In the genomic region with DNA sequence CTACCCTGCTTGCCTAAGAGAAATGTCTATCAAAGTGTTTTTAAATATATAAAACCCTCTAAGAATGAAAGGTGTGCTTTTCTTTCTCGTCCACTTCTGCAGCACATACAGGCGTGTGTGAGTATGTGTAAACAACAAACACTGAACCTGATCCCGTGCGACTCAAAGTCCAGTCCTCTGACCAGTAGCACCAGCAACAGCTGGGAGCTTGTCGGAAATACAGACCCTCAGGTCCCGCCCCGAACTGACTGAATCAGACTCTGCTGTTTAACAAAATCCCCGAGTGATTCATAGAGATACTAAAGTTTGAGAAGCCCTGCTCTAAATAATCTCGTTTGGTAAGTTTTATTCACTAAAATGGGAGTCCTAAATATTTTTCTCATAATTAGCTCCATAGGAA, we compare ENCODE assay signal across 30 cellular contexts.
DNase-seq lines count a peak whose midpoint lies in the region; TF ChIP-seq lines count a peak whose summit lies in the region.
"Had no signal": no experiment of that assay in that cellular context is flagged by ENCODE, and none has a peak within 500 bp of the region (broad histone marks: within the 10 kb centered on the region; RNA-seq: fewer than 3 reads in every experiment).

No MANE protein-coding gene starts in this region.

- TF ChIP-seq RAD21 in liver (IDR thresholded peaks at IDR 0.05) = no peak

- H3K4me2 ChIP-seq in smooth muscle cell = peak overlapping the region; percentile 14
- H3K4me2 ChIP-seq: BLaER1, KMS-11, neural progenitor cell had no signal

- no peaks in the 10 kb centered on the region for H4K20me1 ChIP-seq in smooth muscle cell (ENCODE audit: low read depth)
- H4K20me1 ChIP-seq: BLaER1 had no signal

- DNase-seq in DMS53 treated with DMSO at 0.1 percent for 48 hours (lab: John Stamatoyannopoulos, UW; ENCODE audit: unreplicated experiment) (peak; percentile 61), T1000 (lab: John Stamatoyannopoulos, UW) (peak; percentile 5), smooth muscle cell (lab: John Stamatoyannopoulos, UW; ENCODE audit: unreplicated experiment) (no peak), NCI-H510A (lab: John Stamatoyannopoulos, UW) (no peak), CD1c-positive myeloid dendritic cell (ENCODE audit: extremely low spot score) (no peak), NCI-H1930 (lab: John Stamatoyannopoulos, UW) (no peak)
- DNase-seq: ACHN; activated CD4-positive, alpha-beta T cell treated with anti-CD3 and anti-CD28 coated beads for 48 hours; activated gamma-delta T cell; activated T-cell treated with anti-CD3 and anti-CD28 coated beads, Interleukin-2, amount 50 U/mL, for 24 hours; brain microvascular endothelial cell; COR-L47; DND-41; dorsolateral prefrontal cortex; glutamatergic neuron; kidney; lower lobe of right lung; NCI-H1417 treated with DMSO at 0.1 percent for 48 hours; NCI-H2107; sigmoid colon; stimulated activated CD8-positive, alpha-beta memory T cell treated with anti-CD3 and anti-CD28 coated beads, Interleukin-4, amount 100 ng/mL, for 48 hours; stimulated activated naive CD8-positive, alpha-beta T cell treated with anti-CD3 and anti-CD28 coated beads, Interleukin-15, amount 100 ng/mL, for 72 hours; thyroid gland had no signal

- H3K36me3 ChIP-seq in liver (ENCODE audit: control insufficient read depth in 4 of 4, insufficient read depth in 3 of 4, low read depth in 1 of 4, low read length in 3 of 4) = no peaks in the 10 kb centered on the region
- H3K36me3 ChIP-seq in smooth muscle cell (ENCODE audit: low read depth) = no peaks in the 10 kb centered on the region
- H3K36me3 ChIP-seq: BLaER1, brain microvascular endothelial cell, HAP-1, lower lobe of right lung, neural progenitor cell, sigmoid colon, thyroid gland had no signal

- TF ChIP-seq CTCF in liver (IDR thresholded peaks at IDR 0.05; ENCODE audit: low read depth, low read length, missing input control) = no peak
- no peak for TF ChIP-seq CTCF in smooth muscle cell (IDR thresholded peaks at IDR 0.05; ENCODE audit: borderline replicate concordance, insufficient read depth, poor library complexity, severe bottlenecking)

- H3F3A ChIP-seq in smooth muscle cell (ENCODE audit: low read depth) = no peaks in the 10 kb centered on the region

- H3K4me3 ChIP-seq in liver (ENCODE audit: low read depth in 1 of 3, low read length in 3 of 3) (no peak overlapping the region), smooth muscle cell (no peak overlapping the region)
- H3K4me3 ChIP-seq: BLaER1, dorsolateral prefrontal cortex, GM12878, HAP-1, lower lobe of right lung, neural progenitor cell, sigmoid colon, thyroid gland had no signal

- no peak overlapping the region for H3K27ac ChIP-seq in liver (ENCODE audit: low read depth in 1 of 2, low read length in 2 of 2)
- H3K27ac ChIP-seq in smooth muscle cell (ENCODE audit: low read depth) = no peak overlapping the region
- H3K27ac ChIP-seq: BLaER1, brain microvascular endothelial cell, KMS-11, lower lobe of right lung, neural progenitor cell, sigmoid colon, thyroid gland, VCaP had no signal

- H3K9ac ChIP-seq in liver (ENCODE audit: low read depth in 1 of 2, low read length in 2 of 2) = no peak overlapping the region
- H3K9ac ChIP-seq in smooth muscle cell (ENCODE audit: low read depth) = no peak overlapping the region
- H3K9ac ChIP-seq: BLaER1, KMS-11, neural progenitor cell had no signal

- H3K9me3 ChIP-seq in liver (ENCODE audit: control insufficient read depth in 4 of 4, low read length in 3 of 4) (no peaks in the 10 kb centered on the region), smooth muscle cell (replicated peaks; ENCODE audit: low read depth) (no peaks in the 10 kb centered on the region)
- H3K9me3 ChIP-seq: BLaER1, HAP-1, lower lobe of right lung, sigmoid colon, thyroid gland had no signal

- no peaks in the 10 kb centered on the region for H3K79me2 ChIP-seq in smooth muscle cell (ENCODE audit: low read depth)

- H3K4me1 ChIP-seq in liver (ENCODE audit: control insufficient read depth in 4 of 4, insufficient read depth in 4 of 4, low read length in 3 of 4) (peaks cover 0 to 6% (median 1%) of the 10 kb centered on the region in 4 donors), smooth muscle cell (ENCODE audit: low read depth) (peaks cover 13% of the 10 kb centered on the region)
- H3K4me1 ChIP-seq: HAP-1, lower lobe of right lung, neural progenitor cell, sigmoid colon, thyroid gland had no signal

- peak overlapping the region; percentile 46 for H2AFZ ChIP-seq in smooth muscle cell (ENCODE audit: low read depth)
- H2AFZ ChIP-seq: neural progenitor cell had no signal

- no peaks in the 10 kb centered on the region for H3K27me3 ChIP-seq in liver (ENCODE audit: control insufficient read depth in 4 of 4, insufficient read depth in 4 of 4, low read length in 3 of 4)
- H3K27me3 ChIP-seq in smooth muscle cell (ENCODE audit: low read depth) = no peaks in the 10 kb centered on the region
- H3K27me3 ChIP-seq: BLaER1, brain microvascular endothelial cell, neural progenitor cell, sigmoid colon, thyroid gland had no signal

- 28% methylated on average over 9 of the region's 9 CpGs for WGBS in liver
- WGBS in smooth muscle cell (ENCODE audit: low lambda C conversion rate) = 47% methylated on average over 9 of the region's 9 CpGs

TF ChIP-seq in liver, 16 proteins besides CTCF, POLR2A, EP300 and RAD21:
- TF ChIP-seq TAF1 (conservative IDR thresholded peaks at IDR 0.05) (no peak), HNF4G (IDR thresholded peaks at IDR 0.05) (peak; percentile 76), FOXA1 (IDR thresholded peaks at IDR 0.05) (peak; percentile 28), RXRA (IDR thresholded peaks at IDR 0.05) (peak in 1 of 2 donors; percentile 30), HNF4A (conservative IDR thresholded peaks at IDR 0.05) (peak; percentile 88 to 92), FOXA2 (IDR thresholded peaks at IDR 0.05) (peak; percentile 78), NR2F2 (IDR thresholded peaks at IDR 0.05) (no peak), SP1 (IDR thresholded peaks at IDR 0.05) (peak; percentile 73)
- TF ChIP-seq, protein P1, sequence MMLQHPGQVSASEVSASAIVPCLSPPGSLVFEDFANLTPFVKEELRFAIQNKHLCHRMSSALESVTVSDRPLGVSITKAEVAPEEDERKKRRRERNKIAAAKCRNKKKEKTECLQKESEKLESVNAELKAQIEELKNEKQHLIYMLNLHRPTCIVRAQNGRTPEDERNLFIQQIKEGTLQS (IDR thresholded peaks at IDR 0.05) = no peak

Comparison
In these comparisons a context has a peak if more than half of its experiments do, and no peak if none do; other contexts are left out.
1. DNase-seq: peak in DMS53 treated with DMSO at 0.1 percent for 48 hours (single experiment) and T1000 (single experiment); none in smooth muscle cell (single experiment), NCI-H510A (single experiment), CD1c-positive myeloid dendritic cell (single experiment) and NCI-H1930 (0 of 2).